Comparison of ENCODE assay signal across 8 cellular contexts in genomic region chr12:7188557-7189397, GRCh38. TPM values are rescaled to one million over a fixed set of nuclear protein-coding genes. Genes with fewer than 3 reads are reported as not detected.
DNase-seq lines count a peak whose midpoint lies in the region; ATAC-seq and TF ChIP-seq lines count a peak whose summit lies in the region.

No MANE protein-coding gene starts in this region.

- peak overlapping the region; percentile 95 for H3K4me3 ChIP-seq in kidney epithelial cell (ENCODE audit: low read depth, low read length)

- DNase-seq in NCI-H2081 (lab: John Stamatoyannopoulos, UW) (peak; percentile 36 to 67), NCI-H2081 treated with DMSO at 0.1 percent for 48 hours (lab: John Stamatoyannopoulos, UW) (no peak), NCI-H2171 treated with DMSO at 0.1 percent for 48 hours (lab: John Stamatoyannopoulos, UW) (peak; percentile 94), cerebellum (ENCODE audit: low spot score) (peak; percentile 80), kidney epithelial cell (ENCODE audit: low read depth) (peak; percentile 31)
- peak; percentile 23 for DNase-seq in activated CD4-positive, CD25-positive, alpha-beta regulatory T cell treated with anti-CD3 and anti-CD28 coated beads, Interleukin-2, amount 50 U/mL, for 16 hours (ENCODE audit: low read depth, low spot score)
- DNase-seq in stimulated activated CD4-positive, alpha-beta T cell treated with anti-CD3 and anti-CD28 coated beads, Interleukin-15, amount 100 ng/mL, for 1 hour (ENCODE audit: low read depth in 1 of 2, low spot score in 1 of 2), result peak; percentile 31 to 49

- peaks cover 2% of the 10 kb centered on the region for H3K36me3 ChIP-seq in kidney epithelial cell (ENCODE audit: control insufficient read depth, insufficient read depth, low read length)

- TF ChIP-seq CTCF in kidney epithelial cell (IDR thresholded peaks at IDR 0.05; ENCODE audit: insufficient read depth, low read length, poor library complexity, severe bottlenecking), result peak; percentile 86

- peak; percentile 42 for ATAC-seq in HG03025 (IDR thresholded peaks at IDR 0.05; ENCODE audit: low FRiP score, unreplicated experiment)

- no peaks in the 10 kb centered on the region for H3K27me3 ChIP-seq in kidney epithelial cell (ENCODE audit: control insufficient read depth, insufficient read depth, low read length)

RNA-seq across cellular contexts. Expression of gene PEX5, which starts 0.7 kb away (rescaled TPM):
- 40.7 TPM for total RNA-seq in cerebellum
- 25.0 and 32.1 TPM in 2 replicates for total RNA-seq in kidney epithelial cell

RNA-seq across cellular contexts. Expression of gene CLSTN3, which starts 58.6 kb away (rescaled TPM):
- 57.6 TPM for total RNA-seq in cerebellum
- 61.3 and 85.6 TPM in 2 replicates for total RNA-seq in kidney epithelial cell
